8 cellular contexts compared by ENCODE assay signal in genomic region chr19:47483800-47484690, GRCh38. TPM values are rescaled to one million over a fixed set of nuclear protein-coding genes. Genes with fewer than 3 reads are reported as not detected.
A peak's percentile ranks its signal among the peaks of the same experiment; 100 is the strongest.
DNase-seq lines count a peak whose midpoint lies in the region; ATAC-seq and TF ChIP-seq lines count a peak whose summit lies in the region.

Gene KPTN (minus strand): TSS chr19:47484219. CDS start chr19:47484160, 59 bp downstream.

- ATAC-seq in HG02852 (IDR thresholded peaks at IDR 0.05; ENCODE audit: unreplicated experiment) (peak; percentile 62), upper lobe of right lung (peak; percentile 92)

- H3K36me3 Mint-ChIP-seq in progenitor cell of endocrine pancreas (ENCODE audit: insufficient read depth) = no peaks in the 10 kb centered on the region

- peak within 1 kb of the TSS; percentile 97 for H3K27ac Mint-ChIP-seq in progenitor cell of endocrine pancreas

- peaks cover 8% of the 10 kb centered on the region for H3K4me1 Mint-ChIP-seq in progenitor cell of endocrine pancreas (ENCODE audit: low read depth)

- peak; percentile 89 for DNase-seq in NCI-H146 treated with DMSO at 0.1 percent for 48 hours (lab: John Stamatoyannopoulos, UW; ENCODE audit: unreplicated experiment)
- DNase-seq in amniotic stem cell (lab: John Stamatoyannopoulos, UW) = peak; percentile 78
- DNase-seq in left ventricle myocardium inferior = peak; percentile 88
- DNase-seq in progenitor cell of endocrine pancreas (ENCODE audit: low spot score, unreplicated experiment) = peak; percentile 81
- DNase-seq in upper lobe of right lung = peak; percentile 95

- peak within 1 kb of the TSS; percentile 94 for H3K27ac ChIP-seq in left ventricle myocardium inferior (replicated peaks)
- peak within 1 kb of the TSS; percentile 93 for H3K27ac ChIP-seq in upper lobe of right lung

- H3K4me3 ChIP-seq in left ventricle myocardium inferior (peak within 1 kb of the TSS; percentile 78), upper lobe of right lung (peak within 1 kb of the TSS; percentile 71)

- H3K27me3 ChIP-seq in left ventricle myocardium inferior (ENCODE audit: low read depth) = no peaks in the 10 kb centered on the region
- no peaks in the 10 kb centered on the region for H3K27me3 ChIP-seq in upper lobe of right lung

- no peaks in the 10 kb centered on the region for H3K9me3 Mint-ChIP-seq in progenitor cell of endocrine pancreas (ENCODE audit: low read depth)

- H3K4me3 Mint-ChIP-seq in progenitor cell of endocrine pancreas (ENCODE audit: low read depth) = peak within 1 kb of the TSS; percentile 94

- intact Hi-C loops in T-helper 1 cell treated with Interleukin-12 subunit alpha and Interleukin-12 subunit beta and Interleukin-4 antibody, amounts not matched to agents 30 ng/mL and 1 ng/mL, for 36 hours (cut with micrococcal nuclease) = loop anchor here (1.0 to 2.0 kb wide), 5 partner anchors 31 to 135 kb away; partner anchors contain the start of genes DHX34 and NAPA
- intact Hi-C loops in left ventricle myocardium inferior (cut with micrococcal nuclease) = no loop called here
- intact Hi-C loops in upper lobe of right lung (cut with DNase I) = no loop called here

- H3K27me3 Mint-ChIP-seq in progenitor cell of endocrine pancreas = peaks cover 13% of the 10 kb centered on the region

- TF ChIP-seq CTCF in GM12873 (IDR thresholded peaks at IDR 0.05; ENCODE audit: insufficient read depth, low read depth, low read length, missing control alignments) (peak; percentile 95), left ventricle myocardium inferior (IDR thresholded peaks at IDR 0.05; ENCODE audit: borderline replicate concordance) (peak; percentile 82), progenitor cell of endocrine pancreas (IDR thresholded peaks at IDR 0.05; ENCODE audit: unreplicated experiment) (peak; percentile 96), upper lobe of right lung (IDR thresholded peaks at IDR 0.05) (peak; percentile 87)

- H3K36me3 ChIP-seq in left ventricle myocardium inferior = peaks cover 12% of the 10 kb centered on the region
- H3K36me3 ChIP-seq in upper lobe of right lung = peaks cover 8% of the 10 kb centered on the region

- peaks cover 25% of the 10 kb centered on the region for H3K4me1 ChIP-seq in left ventricle myocardium inferior
- H3K4me1 ChIP-seq in upper lobe of right lung = peaks cover 11% of the 10 kb centered on the region

- H3K9me3 ChIP-seq in left ventricle myocardium inferior (replicated peaks) (no peaks in the 10 kb centered on the region), upper lobe of right lung (no peaks in the 10 kb centered on the region)

RNA-seq across cellular contexts. Expression of gene KPTN, which starts in this region (rescaled TPM):
- total RNA-seq in T-helper 1 cell treated with Interleukin-12 subunit alpha and Interleukin-12 subunit beta and Interleukin-4 antibody, amounts not matched to agents 30 ng/mL and 1 ng/mL, for 36 hours = 11.0 and 13.8 TPM in 2 replicates
- total RNA-seq in left ventricle myocardium inferior (10.9 TPM), progenitor cell of endocrine pancreas (29.9 and 30.5 TPM in 2 replicates), upper lobe of right lung (9.3 TPM)

Comparison
In these comparisons a context has a peak if more than half of its experiments do, and no peak if none do; other contexts are left out.
1. Peak in every context shown above with its lines: DNase-seq, ATAC-seq, H3K4me3 ChIP-seq and H3K27ac ChIP-seq.